8 cellular contexts compared by ENCODE assay signal in genomic region chr7:44040493-44040891, GRCh38. TPM values are rescaled to one million over a fixed set of nuclear protein-coding genes. Genes with fewer than 3 reads are reported as not detected.
A peak's percentile ranks its signal among the peaks of the same experiment; 100 is the strongest.
DNase-seq lines count a peak whose midpoint lies in the region; ATAC-seq, FAIRE-seq and TF ChIP-seq lines count a peak whose summit lies in the region.
"Not testable (repeated sequence)": the region's sequence is repeated elsewhere in the genome, so short reads cannot be mapped to it uniquely, and the experiment has no call there.

No MANE protein-coding gene starts in this region.

- not testable (repeated sequence) for H3K27me3 ChIP-seq in astrocyte (ENCODE audit: insufficient read depth, low read length); right cardiac atrium (ENCODE audit: control insufficient read depth, insufficient read depth); upper lobe of left lung

- WGBS in right cardiac atrium, result 4% methylated on average over 46 of the region's 46 CpGs
- 1% methylated on average over 21 of the region's 46 CpGs; no CpG with 5 or more reads in 1 of the 2 donors for WGBS in upper lobe of left lung, 2 donors

- H3K27me3 Mint-ChIP-seq in astrocyte (ENCODE audit: low read depth, unreplicated experiment), result not testable (repeated sequence)

- H2AFZ ChIP-seq in astrocyte (ENCODE audit: low read depth, low read length), result peak overlapping the region; percentile 60

- not testable (repeated sequence) for H3K4me3 Mint-ChIP-seq in astrocyte (ENCODE audit: unreplicated experiment)

- ATAC-seq in GM18505 (IDR thresholded peaks at IDR 0.05; ENCODE audit: unreplicated experiment) (peak; percentile 51), HG02763 (IDR thresholded peaks at IDR 0.05; ENCODE audit: unreplicated experiment) (peak; percentile 46), right cardiac atrium (peak; percentile 8 to 19), upper lobe of left lung (ENCODE audit: low FRiP score in 2 of 2) (peak; percentile 9 to 51)
- peak; percentile 66 to 68 for ATAC-seq in activated CD4-positive, CD25-positive, alpha-beta regulatory T cell treated with anti-CD3 and anti-CD28 coated beads, Interleukin-2, amount 50 U/mL, for 24 hours

- not testable (repeated sequence) for H3K4me1 Mint-ChIP-seq in astrocyte (ENCODE audit: low read depth, unreplicated experiment)

- peak; percentile 15 for TF ChIP-seq POLR2A in GM18505 (IDR thresholded peaks at IDR 0.05; ENCODE audit: borderline replicate concordance, extremely low read depth, insufficient read depth, insufficient read length)
- TF ChIP-seq POLR2A in upper lobe of left lung (IDR thresholded peaks at IDR 0.05), result peak in 1 of 4 donors; percentile 27

- H4K20me1 ChIP-seq in astrocyte (ENCODE audit: insufficient read depth, low read length), result not testable (repeated sequence)

- not testable (repeated sequence) for H3K9me3 Mint-ChIP-seq in astrocyte (ENCODE audit: unreplicated experiment)

- H3K9ac ChIP-seq in astrocyte (ENCODE audit: low read length), result not testable (repeated sequence)

- H3K9me3 ChIP-seq in astrocyte (ENCODE audit: insufficient read depth, low read depth, low read length); right cardiac atrium (ENCODE audit: control insufficient read depth, low read length); upper lobe of left lung: not testable (repeated sequence)

- intact Hi-C loops in right cardiac atrium (cut with DNase I), result not testable (repeated sequence)

- not testable (repeated sequence) for H3K27ac ChIP-seq in astrocyte (ENCODE audit: low read depth, low read length); right cardiac atrium (ENCODE audit: low read length)
- H3K27ac ChIP-seq in upper lobe of left lung, result peak overlapping the region in 3 of 4 donors; percentile 38 to 74 (median 69)

- not testable (repeated sequence) for FAIRE-seq in astrocyte (lab: Jason Lieb, UNC)

- not testable (repeated sequence) for H3K36me3 Mint-ChIP-seq in astrocyte (ENCODE audit: low read depth, unreplicated experiment)

- DNase-seq in NCI-H128 (lab: John Stamatoyannopoulos, UW; ENCODE audit: unreplicated experiment) (peak; percentile 13), right cardiac atrium (peak in 2 of 3 donors; percentile 62 to 69), upper lobe of left lung (peak in 1 of 2 donors; percentile 92)
- DNase-seq in astrocyte (ENCODE audit: low read depth); retinal pigment epithelial cell (ENCODE audit: low read depth): not testable (repeated sequence)

- H3K36me3 ChIP-seq in astrocyte (ENCODE audit: insufficient read depth, low read length); upper lobe of left lung: not testable (repeated sequence)

- not testable (repeated sequence) for H3K27ac Mint-ChIP-seq in astrocyte (ENCODE audit: unreplicated experiment)

- H3K4me1 ChIP-seq in astrocyte (ENCODE audit: insufficient read depth, low read length); right cardiac atrium (ENCODE audit: control insufficient read depth, insufficient read depth, low read length): not testable (repeated sequence)
- peaks cover 9 to 24% (median 13%) of the 10 kb centered on the region in 4 donors for H3K4me1 ChIP-seq in upper lobe of left lung

- not testable (repeated sequence) for TF ChIP-seq EP300 in upper lobe of left lung (IDR thresholded peaks at IDR 0.05)

- H3K4me2 ChIP-seq in astrocyte (ENCODE audit: low read length), result peak overlapping the region; percentile 65

- TF ChIP-seq CTCF in astrocyte (IDR thresholded peaks at IDR 0.05; ENCODE audit: insufficient read depth, low read depth, low read length); retinal pigment epithelial cell (conservative IDR thresholded peaks at IDR 0.05; ENCODE audit: low read depth, low read length): not testable (repeated sequence)
- peak in 4 of 6 experiments; percentile 7 to 34 (median 26) for TF ChIP-seq CTCF in upper lobe of left lung (IDR thresholded peaks at IDR 0.05)

- H3K79me2 ChIP-seq in astrocyte (ENCODE audit: insufficient read depth, low read length), result peaks cover 11% of the 10 kb centered on the region

- not testable (repeated sequence) for H3K4me3 ChIP-seq in astrocyte (ENCODE audit: insufficient read depth, low read depth, low read length); right cardiac atrium (ENCODE audit: low read length)
- H3K4me3 ChIP-seq in retinal pigment epithelial cell (ENCODE audit: low read length), result peak overlapping the region; percentile 20
- H3K4me3 ChIP-seq in upper lobe of left lung, result peak overlapping the region in 3 of 4 donors; percentile 36 to 47 (median 46)

RNA-seq across cellular contexts. Expression of gene DBNL, which starts 4.0 kb away (rescaled TPM):
- total RNA-seq in astrocyte (85.0 and 94.9 TPM in 2 replicates), right cardiac atrium (10 to 100 TPM; 34.3 to 44.6 (median 38.1) TPM), upper lobe of left lung (100 to 1,000 TPM in 5 of 6 donors, 10 to 100 TPM in 1; 81.8 to 169 (median 130) TPM)
- 37.5 TPM for polyA plus RNA-seq in right cardiac atrium

RNA-seq across cellular contexts. Expression of gene PGAM2, which starts 24.9 kb away (rescaled TPM):
- total RNA-seq in astrocyte (0.70 and 0.79 TPM in 2 replicates), right cardiac atrium (1,000 to 10,000 TPM in 2 of 4 donors, 100 to 1,000 TPM in 2; 946 to 1,159 (median 1,024) TPM), upper lobe of left lung (under 1 TPM in 4 of 6 donors, not detected in 2; 0.26 to 0.91 (median 0.75) TPM)
- polyA plus RNA-seq in right cardiac atrium, result 2,530 TPM

RNA-seq across cellular contexts. Expression of gene POLM, which starts 41.8 kb away (rescaled TPM):
- total RNA-seq in astrocyte (9.6 and 10.6 TPM in 2 replicates), right cardiac atrium (10 to 100 TPM; 24.5 to 28.9 (median 25.8) TPM), upper lobe of left lung (100 to 1,000 TPM in 1 of 6 donors, 10 to 100 TPM in 5; 17.3 to 178 (median 37.1) TPM)
- 16.6 TPM for polyA plus RNA-seq in right cardiac atrium

RNA-seq across cellular contexts. Expression of gene SPDYE1, which starts 42.8 kb away (rescaled TPM):
- total RNA-seq in astrocyte, result not detected in 2 replicates
- total RNA-seq in right cardiac atrium, result under 1 TPM in 1 of 4 donors, not detected in 3; 0.14 TPM
- polyA plus RNA-seq in right cardiac atrium, result 0.02 TPM
- not detected for total RNA-seq in upper lobe of left lung

Comparison
In these comparisons a context has a peak if more than half of its experiments do, and no peak if none do; other contexts are left out.
1. ATAC-seq: peak in every context shown above with its lines; median percentile 67 in activated CD4-positive, CD25-positive, alpha-beta regulatory T cell treated with anti-CD3 and anti-CD28 coated beads, Interleukin-2, amount 50 U/mL, for 24 hours; 51 in GM18505; 46 in HG02763; 30 in upper lobe of left lung; 14 in right cardiac atrium.
2. RNA of gene PGAM2, which starts 24.9 kb away (total RNA-seq): 946 to 1,159 TPM in right cardiac atrium; 0.70 to 0.79 TPM in astrocyte and 0.26 to 0.91 TPM in upper lobe of left lung; every median in the first group is over 100 times any median in the second.